Comparison of ENCODE assay signal across 14 cellular contexts in the genomic region with DNA sequence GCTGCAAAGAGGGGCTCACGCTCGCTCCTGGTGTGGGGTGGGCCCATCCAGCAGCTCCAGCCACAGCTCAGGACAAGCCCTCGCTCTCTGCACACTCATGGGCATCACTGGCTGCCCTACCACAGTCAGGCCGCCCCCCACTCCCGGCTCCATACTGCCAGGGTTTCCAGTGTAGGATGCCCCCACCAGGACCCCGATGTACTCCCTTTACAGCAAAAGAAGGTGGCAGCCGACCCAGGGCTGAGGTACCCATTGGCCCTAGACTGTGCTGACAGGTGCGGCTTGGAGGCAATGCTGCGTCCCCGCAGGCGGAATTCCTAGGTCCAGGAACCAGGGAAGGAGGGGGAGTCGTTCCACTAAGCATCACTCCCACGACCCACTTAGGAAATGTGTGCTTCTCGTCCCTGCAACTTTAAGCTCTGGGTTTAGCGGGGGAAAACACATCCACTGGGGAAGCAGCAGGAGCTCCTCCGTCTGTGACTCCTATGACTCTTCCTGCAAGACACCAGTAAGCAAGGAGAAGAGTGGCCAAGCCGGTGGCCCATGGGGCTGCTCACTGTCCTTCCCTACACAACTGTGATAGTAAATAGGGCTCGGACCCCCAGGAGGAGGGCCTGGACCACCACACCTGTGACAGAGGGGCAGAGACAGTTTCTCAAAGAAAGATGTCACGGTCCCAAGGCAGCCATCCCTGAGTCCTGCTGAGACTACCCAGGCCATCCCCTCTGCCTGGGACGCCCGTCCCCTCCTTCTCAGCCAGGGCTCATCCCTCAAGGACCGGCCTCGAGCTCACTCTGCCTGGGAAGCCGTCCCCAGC. TPM values are rescaled to one million over a fixed set of nuclear protein-coding genes. Genes with fewer than 3 reads are reported as not detected.
DNase-seq lines count a peak whose midpoint lies in the region; ATAC-seq, FAIRE-seq and TF ChIP-seq lines count a peak whose summit lies in the region.
"Had no signal": no experiment of that assay in that cellular context is flagged by ENCODE, and none has a peak within 500 bp of the region (broad histone marks: within the 10 kb centered on the region; RNA-seq: fewer than 3 reads in every experiment).

No MANE protein-coding gene starts in this region.

- intact Hi-C loops in left ventricle myocardium superior (cut with micrococcal nuclease) (loop anchor here (10.0 kb wide), 1 partner anchor 49 kb away; the partner anchor contains the start of gene PAM16), left cardiac atrium (cut with DNase I) (loop anchor here (2.0 to 10.0 kb wide), 5 partner anchors 45 to 221 kb away; no protein-coding TSS in a partner anchor), lower lobe of right lung (cut with DNase I) (loop anchor here (5.0 kb wide), 1 partner anchor 41 kb away; no protein-coding TSS in a partner anchor), aorta (cut with DNase I) (loop anchor here in 1 of 2 donors (5.0 to 10.0 kb wide), 2 partner anchors 131 to 199 kb away; partner anchors contain the start of gene TFAP4), kidney (cut with DNase I) (loop anchor here (5.0 to 10.0 kb wide), 2 partner anchors 41 to 119 kb away; no protein-coding TSS in a partner anchor)

- CTCF ChIA-PET in WTC11 (lab: Charles Lee) = interaction anchor here (0.5 to 8.7 kb wide), 49 partner anchors 12 to 1902 kb away, joined by 3 to 322 read pairs (median 7); partner anchors contain the start of genes CORO7, GLIS2, NMRAL1 and PAM16

- H3K27me3 ChIP-seq in lower lobe of right lung (ENCODE audit: low read depth) (no peaks in the 10 kb centered on the region), aorta (ENCODE audit: control insufficient read depth in 1 of 2, insufficient read depth in 2 of 2, low read length in 1 of 2) (no peaks in the 10 kb centered on the region), gastroesophageal sphincter (no peaks in the 10 kb centered on the region)
- H3K27me3 ChIP-seq: foreskin keratinocyte had no signal

- H3K27ac Mint-ChIP-seq in WTC11 = no peak overlapping the region

- no peak for TF ChIP-seq EP300 in gastroesophageal sphincter (IDR thresholded peaks at IDR 0.05)

- DNase-seq in left ventricle myocardium superior (peak; percentile 31), left cardiac atrium (no peak), WTC11 (ENCODE audit: low spot score) (no peak), lower lobe of right lung (peak; percentile 48), aorta (peak in 1 of 2 donors; percentile 72), kidney (no peak)
- DNase-seq: NK-92 treated with Interleukin-12 subunit alpha and Interleukin-12 subunit beta, amount 100 ng/mL, for 24 hours had no signal

- ATAC-seq in left ventricle myocardium superior (peak; percentile 1), left cardiac atrium (no peak), WTC11 (no peak), lower lobe of right lung (peak; percentile 3 to 4), aorta (ENCODE audit: low FRiP score) (peak; percentile 20), HG02678 (IDR thresholded peaks at IDR 0.05; ENCODE audit: unreplicated experiment) (no peak), gastroesophageal sphincter (no peak)

- no peak for TF ChIP-seq POLR2A in gastroesophageal sphincter (IDR thresholded peaks at IDR 0.05)

- H3K36me3 ChIP-seq in lower lobe of right lung (peaks cover 93% of the 10 kb centered on the region), aorta (ENCODE audit: control insufficient read depth in 1 of 2, insufficient read depth in 2 of 2, low read length in 1 of 2) (no peaks in the 10 kb centered on the region), gastroesophageal sphincter (peaks cover 0 to 75% of the 10 kb centered on the region in 2 donors), kidney (ENCODE audit: control insufficient read depth in 1 of 2, insufficient read depth in 2 of 2, low read length in 2 of 2) (peaks cover 0 to 3% of the 10 kb centered on the region in 2 donors)

- no peaks in the 10 kb centered on the region for H3K9me3 ChIP-seq in lower lobe of right lung
- H3K9me3 ChIP-seq in aorta (ENCODE audit: control insufficient read depth, low read length) = no peaks in the 10 kb centered on the region
- no peaks in the 10 kb centered on the region for H3K9me3 ChIP-seq in gastroesophageal sphincter
- no peaks in the 10 kb centered on the region for H3K9me3 ChIP-seq in kidney (ENCODE audit: control insufficient read depth in 1 of 2, low read length in 2 of 2)

- H3K9ac ChIP-seq in kidney (ENCODE audit: low read length in 2 of 2) = no peak overlapping the region

- TF ChIP-seq CTCF in WTC11 (IDR thresholded peaks at IDR 0.05) (no peak), lower lobe of right lung (IDR thresholded peaks at IDR 0.05) (no peak), gastroesophageal sphincter (IDR thresholded peaks at IDR 0.05) (no peak), kidney (IDR thresholded peaks at IDR 0.05; ENCODE audit: borderline replicate concordance, extremely low read depth, insufficient read depth) (no peak)

- H3K27me3 Mint-ChIP-seq in WTC11 (ENCODE audit: low read depth) = no peaks in the 10 kb centered on the region

- no peak overlapping the region for H3K4me3 Mint-ChIP-seq in WTC11
- H3K4me3 Mint-ChIP-seq: activated T-cell treated with anti-CD3 and anti-CD28 coated beads, Interleukin-2, amount 50 U/mL, for 4 hours had no signal

- no peaks in the 10 kb centered on the region for H3K36me3 Mint-ChIP-seq in WTC11

- 81 to 85% methylated on average over 24 of the region's 24 CpGs for WGBS in aorta, 2 donors
- 100% methylated on average over 1 of the region's 24 CpGs; no CpG with 5 or more reads in 1 of the 2 donors for WGBS in gastroesophageal sphincter (ENCODE audit: low coverage in 1 of 2), 2 donors

- peaks cover 6% of the 10 kb centered on the region for H3K4me1 Mint-ChIP-seq in WTC11

- H3K4me1 ChIP-seq in lower lobe of right lung (peaks cover 15% of the 10 kb centered on the region), aorta (ENCODE audit: control insufficient read depth in 1 of 2, insufficient read depth in 2 of 2, low read length in 2 of 2) (no peaks in the 10 kb centered on the region), gastroesophageal sphincter (peaks cover 0 to 19% (median 3%) of the 10 kb centered on the region in 3 donors), kidney (ENCODE audit: control insufficient read depth in 1 of 2, insufficient read depth in 1 of 2, low read depth in 1 of 2, low read length in 2 of 2) (peaks cover 0 to 4% of the 10 kb centered on the region in 2 donors)
- H3K4me1 ChIP-seq: foreskin keratinocyte had no signal

- H3K27ac ChIP-seq in lower lobe of right lung = no peak overlapping the region
- no peak overlapping the region for H3K27ac ChIP-seq in aorta (ENCODE audit: low read depth in 1 of 2, low read length in 2 of 2)
- H3K27ac ChIP-seq in gastroesophageal sphincter = no peak overlapping the region
- H3K27ac ChIP-seq in kidney (ENCODE audit: low read depth in 2 of 2, low read length in 2 of 2) = no peak overlapping the region
- H3K27ac ChIP-seq: foreskin keratinocyte, VCaP had no signal

- FAIRE-seq in kidney (lab: Jason Lieb, UNC) = no peak
- FAIRE-seq: HepG2, RCC 7860 had no signal

- POLR2A ChIA-PET in WTC11 (lab: Charles Lee) = interaction anchor here (0.6 to 1.7 kb wide), 6 partner anchors 11 to 434 kb away, joined by 3 to 7 read pairs (median 4); no protein-coding TSS in a partner anchor

- H3K4me3 ChIP-seq in lower lobe of right lung (no peak overlapping the region), aorta (ENCODE audit: low read length in 2 of 2) (no peak overlapping the region), gastroesophageal sphincter (no peak overlapping the region), kidney (ENCODE audit: low read length in 2 of 2) (no peak overlapping the region)

- no peaks in the 10 kb centered on the region for H3K9me3 Mint-ChIP-seq in WTC11
- H3K9me3 Mint-ChIP-seq: activated T-cell treated with anti-CD3 and anti-CD28 coated beads, Interleukin-2, amount 50 U/mL, for 4 hours had no signal

TF ChIP-seq in WTC11, 78 proteins besides CTCF, POLR2A, EP300 and RAD21 (continues in another document):
- TF ChIP-seq, protein P1, sequence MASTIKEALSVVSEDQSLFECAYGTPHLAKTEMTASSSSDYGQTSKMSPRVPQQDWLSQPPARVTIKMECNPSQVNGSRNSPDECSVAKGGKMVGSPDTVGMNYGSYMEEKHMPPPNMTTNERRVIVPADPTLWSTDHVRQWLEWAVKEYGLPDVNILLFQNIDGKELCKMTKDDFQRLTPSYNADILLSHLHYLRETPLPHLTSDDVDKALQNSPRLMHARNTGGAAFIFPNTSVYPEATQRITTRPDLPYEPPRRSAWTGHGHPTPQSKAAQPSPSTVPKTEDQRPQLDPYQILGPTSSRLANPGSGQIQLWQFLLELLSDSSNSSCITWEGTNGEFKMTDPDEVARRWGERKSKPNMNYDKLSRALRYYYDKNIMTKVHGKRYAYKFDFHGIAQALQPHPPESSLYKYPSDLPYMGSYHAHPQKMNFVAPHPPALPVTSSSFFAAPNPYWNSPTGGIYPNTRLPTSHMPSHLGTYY (CRISPR knock-in tag; IDR thresholded peaks at IDR 0.05) = no peak
- TF ChIP-seq EMX1 (CRISPR knock-in tag; IDR thresholded peaks at IDR 0.05) = no peak

RNA-seq across cellular contexts. Expression of gene CORO7, which starts 13.1 kb away (rescaled TPM):
- 10.1 TPM for total RNA-seq in left ventricle myocardium superior
- 10 to 100 TPM; 15.6 to 19.5 TPM for total RNA-seq in left cardiac atrium
- total RNA-seq in WTC11 (2021) = 36.7 to 45.5 TPM (median 38.6 TPM) in 3 replicates
- total RNA-seq in lower lobe of right lung = 58.5 TPM
- 10 to 100 TPM; 42.6 to 60.1 TPM for total RNA-seq in aorta
- 10 to 100 TPM; 15.3 to 38.8 TPM for polyA plus RNA-seq in aorta
- total RNA-seq in gastroesophageal sphincter = 10 to 100 TPM; 11.0 to 38.9 (median 17.8) TPM
- total RNA-seq in kidney = 50.1 TPM
- 9.8 TPM for polyA plus RNA-seq in kidney (ENCODE audit: insufficient read depth, low read depth, low replicate concordance)

RNA-seq across cellular contexts. Expression of gene DNAJA3, which starts 22.3 kb away (rescaled TPM):
- total RNA-seq in left ventricle myocardium superior (83.9 TPM), left cardiac atrium (10 to 100 TPM; 44.6 to 48.3 TPM), WTC11 (2021) (54.8 to 64.1 TPM (median 56.0 TPM) in 3 replicates), lower lobe of right lung (34.6 TPM), aorta (10 to 100 TPM; 22.7 to 26.6 TPM), gastroesophageal sphincter (10 to 100 TPM; 39.6 to 55.6 (median 43.9) TPM), kidney (41.1 TPM)
- polyA plus RNA-seq in aorta (10 to 100 TPM; 16.0 to 19.1 TPM), kidney (ENCODE audit: insufficient read depth, low read depth, low replicate concordance) (49.4 TPM)

RNA-seq across cellular contexts. Expression of gene VASN, which starts 31.7 kb away (rescaled TPM):
- total RNA-seq in left ventricle myocardium superior (4.3 TPM), left cardiac atrium (10 to 100 TPM; 10.6 to 20.0 TPM), WTC11 (2021) (8.0 to 9.1 TPM (median 8.3 TPM) in 3 replicates), lower lobe of right lung (17.4 TPM), aorta (100 to 1,000 TPM in 1 of 2 donors, 10 to 100 TPM in 1; 67.0 to 120 TPM), gastroesophageal sphincter (10 to 100 TPM in 3 of 4 donors, 1 to 10 TPM in 1; 6.8 to 35.8 (median 19.9) TPM), kidney (82.7 TPM)
- polyA plus RNA-seq in aorta (10 to 100 TPM; 21.7 to 51.3 TPM), kidney (ENCODE audit: insufficient read depth, low read depth, low replicate concordance) (75.7 TPM)

RNA-seq across cellular contexts. Expression of gene PAM16, which starts 52.2 kb away (rescaled TPM):
- total RNA-seq in left ventricle myocardium superior = 70.0 TPM
- total RNA-seq in left cardiac atrium = 10 to 100 TPM; 51.0 to 64.3 TPM
- total RNA-seq in WTC11 (2021) = 87.2 to 93.7 TPM (median 88.9 TPM) in 3 replicates
- total RNA-seq in lower lobe of right lung = 40.0 TPM
- 10 to 100 TPM; 23.6 to 25.5 TPM for total RNA-seq in aorta
- polyA plus RNA-seq in aorta = 10 to 100 TPM; 41.7 to 65.2 TPM
- 10 to 100 TPM; 26.0 to 37.3 (median 34.7) TPM for total RNA-seq in gastroesophageal sphincter
- 29.4 TPM for total RNA-seq in kidney
- polyA plus RNA-seq in kidney (ENCODE audit: insufficient read depth, low read depth, low replicate concordance) = 61.1 TPM

Comparison
In these comparisons a context has a peak if more than half of its experiments do, and no peak if none do; other contexts are left out.
1. ATAC-seq: peak in left ventricle myocardium superior (single experiment), lower lobe of right lung (2 of 2) and aorta (single experiment); none in left cardiac atrium (0 of 2), WTC11 (single experiment), HG02678 (single experiment) and gastroesophageal sphincter (single experiment).
2. DNase-seq: peak in left ventricle myocardium superior (single experiment) and lower lobe of right lung (single experiment); none in left cardiac atrium (single experiment), WTC11 (single experiment) and kidney (single experiment).